Comparison of ENCODE assay signal across 8 cellular contexts in the genomic region with DNA sequence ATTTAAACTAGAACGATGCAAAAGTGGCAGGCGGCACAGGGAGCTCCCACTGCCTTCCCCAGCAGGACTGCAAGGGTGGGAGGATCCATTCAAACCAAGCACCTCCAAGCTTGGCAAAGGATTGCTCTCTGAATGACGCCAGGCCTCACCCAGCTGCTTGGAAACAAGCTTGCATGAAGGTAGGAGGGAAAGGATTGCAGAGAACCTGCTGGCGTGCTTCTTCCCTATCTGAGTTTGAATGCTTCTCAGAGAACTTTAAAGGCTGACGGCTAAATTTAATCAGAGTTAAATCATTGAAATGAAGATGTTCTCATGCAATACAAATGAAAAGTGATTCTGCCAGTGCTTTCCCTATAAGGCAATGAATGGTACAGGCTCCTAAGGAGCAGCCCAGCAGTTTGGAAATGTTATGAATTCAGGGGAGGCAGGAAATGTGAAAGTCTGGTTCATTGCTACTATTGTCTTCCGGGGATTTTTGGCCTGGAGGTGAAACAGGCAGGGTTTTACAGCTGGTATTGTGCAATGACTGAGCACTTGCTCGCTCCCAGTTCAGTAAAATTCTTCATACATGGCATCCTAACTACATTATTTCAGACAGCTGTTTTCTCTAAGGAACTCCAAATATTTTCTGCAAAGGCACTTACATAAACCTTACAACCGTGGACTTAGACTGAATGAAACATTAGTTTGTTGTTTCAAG. TPM values are rescaled to one million over a fixed set of nuclear protein-coding genes. Genes with fewer than 3 reads are reported as not detected.
DNase-seq lines count a peak whose midpoint lies in the region; ATAC-seq and TF ChIP-seq lines count a peak whose summit lies in the region.

No MANE protein-coding gene starts in this region.

- peaks cover 8% of the 10 kb centered on the region for H3K4me1 Mint-ChIP-seq in activated CD4-positive, alpha-beta T cell treated with anti-CD3 and anti-CD28 coated beads for 36 hours

- TF ChIP-seq CTCF in heart right ventricle (IDR thresholded peaks at IDR 0.05) (no peak), sigmoid colon (IDR thresholded peaks at IDR 0.05) (no peak)

- H3K27ac ChIP-seq in heart right ventricle (peak overlapping the region; percentile 17 to 82 (median 62)), sigmoid colon (peak overlapping the region; percentile 66 to 83 (median 79))

- intact Hi-C loops in heart right ventricle (cut with DNase I) (loop anchor here in 2 of 10 donors (5.0 to 10.0 kb wide), 2 partner anchors 68 to 71 kb away; no protein-coding TSS in a partner anchor), sigmoid colon (cut with DNase I) (no loop called here)
- intact Hi-C loops in activated CD4-positive, alpha-beta T cell treated with anti-CD3 and anti-CD28 coated beads for 36 hours (cut with DNase I, micrococcal nuclease), result no loop called here

- no peak overlapping the region for H3K4me3 ChIP-seq in H7 (ENCODE audit: insufficient read depth, low read depth, low read length)
- peak overlapping the region in 2 of 10 donors; percentile 5 to 11 for H3K4me3 ChIP-seq in heart right ventricle
- H3K4me3 ChIP-seq in sigmoid colon, result peak overlapping the region in 1 of 4 donors; percentile 24

- TF ChIP-seq EP300 in sigmoid colon (IDR thresholded peaks at IDR 0.05), result no peak

- ATAC-seq in heart right ventricle (peak; percentile 74 to 84 (median 79)), HG02884 (IDR thresholded peaks at IDR 0.05; ENCODE audit: unreplicated experiment) (no peak), GM18498 (IDR thresholded peaks at IDR 0.05; ENCODE audit: unreplicated experiment) (no peak)
- ATAC-seq in activated CD4-positive, alpha-beta T cell treated with anti-CD3 and anti-CD28 coated beads for 36 hours, result no peak

- DNase-seq in H7 (peak; percentile 62), T1000 (lab: John Stamatoyannopoulos, UW) (peak; percentile 19), heart right ventricle (peak; percentile 28 to 46), sigmoid colon (peak; percentile 75), HuH-7 (ENCODE audit: low spot score) (no peak)
- DNase-seq in activated CD4-positive, alpha-beta T cell treated with anti-CD3 and anti-CD28 coated beads for 36 hours, result no peak

- no peaks in the 10 kb centered on the region for H3K27me3 ChIP-seq in H7 (ENCODE audit: control insufficient read depth, insufficient read depth, low read length)
- no peaks in the 10 kb centered on the region for H3K27me3 ChIP-seq in heart right ventricle
- no peaks in the 10 kb centered on the region for H3K27me3 ChIP-seq in sigmoid colon

- H3K36me3 ChIP-seq in H7 (replicated peaks; ENCODE audit: control insufficient read depth, insufficient read depth, low read length) (no peaks in the 10 kb centered on the region), heart right ventricle (no peaks in the 10 kb centered on the region), sigmoid colon (no peaks in the 10 kb centered on the region)

- POLR2A ChIA-PET in activated CD4-positive, alpha-beta T cell treated with anti-CD3 and anti-CD28 coated beads for 36 hours (lab: Charles Lee), result no interaction called here

- H3K36me3 Mint-ChIP-seq in activated CD4-positive, alpha-beta T cell treated with anti-CD3 and anti-CD28 coated beads for 36 hours (ENCODE audit: low read depth), result no peaks in the 10 kb centered on the region

- no peaks in the 10 kb centered on the region for H3K9me3 Mint-ChIP-seq in activated CD4-positive, alpha-beta T cell treated with anti-CD3 and anti-CD28 coated beads for 36 hours (ENCODE audit: low read depth)

- H3K4me1 ChIP-seq in heart right ventricle (peaks cover 2 to 57% (median 38%) of the 10 kb centered on the region in 9 donors), sigmoid colon (peaks cover 0 to 39% (median 22%) of the 10 kb centered on the region in 4 donors)

- CTCF ChIA-PET in activated CD4-positive, alpha-beta T cell treated with anti-CD3 and anti-CD28 coated beads for 36 hours (lab: Charles Lee), result interaction anchor here (0.6 kb wide), 2 partner anchors 57 to 905 kb away, joined by 3 to 4 read pairs; no protein-coding TSS in a partner anchor

- no peak overlapping the region for H3K4me3 Mint-ChIP-seq in activated CD4-positive, alpha-beta T cell treated with anti-CD3 and anti-CD28 coated beads for 36 hours

- H3K9me3 ChIP-seq in heart right ventricle (no peaks in the 10 kb centered on the region), sigmoid colon (no peaks in the 10 kb centered on the region)

- WGBS in heart right ventricle, 2 donors, result 29 to 31% methylated on average over 8 of the region's 8 CpGs
- 12 to 38% methylated on average over 8 of the region's 8 CpGs for WGBS in sigmoid colon, 2 donors

- no peak overlapping the region for H3K27ac Mint-ChIP-seq in activated CD4-positive, alpha-beta T cell treated with anti-CD3 and anti-CD28 coated beads for 36 hours

- H3K27me3 Mint-ChIP-seq in activated CD4-positive, alpha-beta T cell treated with anti-CD3 and anti-CD28 coated beads for 36 hours, result no peaks in the 10 kb centered on the region

- TF ChIP-seq POLR2A in sigmoid colon (IDR thresholded peaks at IDR 0.05), result no peak

RNA-seq across cellular contexts. Expression of a gene that starts 31.9 kb away (rescaled TPM):
- total RNA-seq in H7 (2014; rRNA removed; shearing (Covaris generic)), result 106 and 112 TPM in 2 replicates
- total RNA-seq in heart right ventricle, result 10 to 100 TPM; 19.7 to 43.4 (median 26.0) TPM
- polyA plus RNA-seq in heart right ventricle, result 10 to 100 TPM in 1 of 2 donors, 1 to 10 TPM in 1; 9.4 to 23.4 TPM
- total RNA-seq in sigmoid colon, result 10 to 100 TPM; 31.0 to 36.4 (median 33.0) TPM
- polyA plus RNA-seq in sigmoid colon, result 10 to 100 TPM; 27.0 to 39.7 (median 36.3) TPM
- total RNA-seq in activated CD4-positive, alpha-beta T cell treated with anti-CD3 and anti-CD28 coated beads for 36 hours, result 10 to 100 TPM; 49.9 to 60.9 TPM

Comparison
In these comparisons a context has a peak if more than half of its experiments do, and no peak if none do; other contexts are left out.
1. DNase-seq: peak in H7 (single experiment), T1000 (single experiment), heart right ventricle (2 of 2) and sigmoid colon (single experiment); none in activated CD4-positive, alpha-beta T cell treated with anti-CD3 and anti-CD28 coated beads for 36 hours (single experiment) and HuH-7 (single experiment).
2. ATAC-seq: peak in heart right ventricle (8 of 8); none in HG02884 (single experiment), activated CD4-positive, alpha-beta T cell treated with anti-CD3 and anti-CD28 coated beads for 36 hours (single experiment) and GM18498 (single experiment).